ENCODE assay signal across 8 cellular contexts in the genomic region with DNA sequence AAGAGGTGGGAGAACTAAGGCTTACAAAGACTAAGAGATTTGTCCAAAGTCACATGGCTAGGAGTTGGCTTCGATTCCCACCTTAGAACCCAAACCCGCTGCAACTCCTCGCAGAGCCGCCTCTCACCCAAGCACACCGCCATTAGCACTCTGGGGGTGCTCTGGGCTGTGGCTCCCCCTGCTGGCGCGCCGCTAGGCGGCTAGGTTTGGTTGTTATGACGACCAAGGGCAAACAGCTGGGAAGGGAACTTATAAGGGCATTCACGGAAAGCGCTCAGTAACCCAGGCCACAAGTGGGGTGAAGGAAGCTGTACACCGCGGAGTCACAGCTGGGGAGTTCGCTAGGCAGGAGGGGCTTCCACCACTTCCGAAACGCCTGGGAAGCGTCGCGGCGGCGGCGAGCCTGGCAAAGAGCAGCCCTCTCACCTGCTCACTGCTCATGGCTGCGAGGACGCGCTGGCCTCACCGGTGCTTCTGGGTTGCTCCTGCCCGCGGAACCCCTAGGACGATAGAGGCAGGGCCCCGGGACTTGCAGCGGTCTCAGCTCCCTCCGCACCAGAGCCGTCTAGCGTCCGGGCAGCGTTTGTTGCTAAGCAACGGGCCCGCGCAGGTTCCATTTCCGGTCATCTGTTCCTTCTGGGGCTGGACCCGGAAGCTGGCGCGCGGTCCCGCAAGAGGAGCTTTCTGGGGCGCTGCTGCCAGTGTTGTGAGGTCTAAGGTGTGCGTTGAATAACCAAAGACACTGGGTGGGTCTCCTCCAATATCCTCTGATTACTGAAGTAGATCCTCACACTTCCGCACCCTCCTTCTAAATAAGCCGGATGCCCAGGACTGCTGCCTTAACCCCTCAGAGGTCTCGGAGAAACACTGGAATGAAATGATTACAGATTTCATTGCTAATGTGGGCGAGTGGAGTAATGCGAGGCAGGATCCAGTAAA. TPM values are rescaled to one million over a fixed set of nuclear protein-coding genes. Genes with fewer than 3 reads are reported as not detected.
DNase-seq lines count a peak whose midpoint lies in the region; ATAC-seq and TF ChIP-seq lines count a peak whose summit lies in the region.

A gene (minus strand): TSS at position 567 of the 939 bp plus-strand sequence. CDS start 126 bp downstream, at position 441.

- peak within 1 kb of the TSS; percentile 70 to 71 for H3K27ac Mint-ChIP-seq in natural killer cell treated with Interleukin-12 subunit alpha and Interleukin-12 subunit beta and Interleukin-15 and Interleukin-18, amount 100 ng/mL, for 72 hours

- peak within 1 kb of the TSS; percentile 82 for H3K4me3 ChIP-seq in LNCaP clone FGC (ENCODE audit: low read depth, low read length)
- H3K4me3 ChIP-seq in fibroblast of the aortic adventitia (ENCODE audit: low read depth, low read length), result peak within 1 kb of the TSS; percentile 90

- peak; percentile 94 for DNase-seq in ELF-1 (ENCODE audit: low read depth, low spot score)
- DNase-seq in H4 (ENCODE audit: low spot score), result peak; percentile 86
- DNase-seq in LNCaP clone FGC (ENCODE audit: low read depth), result no peak
- DNase-seq in RPMI8226, result peak; percentile 84
- DNase-seq in activated T-helper 9 cell treated with anti-CD3 and anti-CD28 coated beads, Interleukin-2, amount 50 U/mL, for 16 hours (ENCODE audit: low read depth), result peak; percentile 81
- peak; percentile 86 for DNase-seq in fibroblast of the aortic adventitia (ENCODE audit: low read depth)
- DNase-seq in natural killer cell treated with Interleukin-12 subunit alpha and Interleukin-12 subunit beta and Interleukin-15 and Interleukin-18, amount 100 ng/mL, for 72 hours (ENCODE audit: low spot score), result peak; percentile 92
- peak; percentile 86 for DNase-seq in stimulated activated naive CD4-positive, alpha-beta T cell treated with Interleukin-2 at 50 U/mL for 16 hours (lab: John Stamatoyannopoulos, UW)

- peak; percentile 96 to 97 for ATAC-seq in natural killer cell treated with Interleukin-12 subunit alpha and Interleukin-12 subunit beta and Interleukin-15 and Interleukin-18, amount 100 ng/mL, for 72 hours

- peak within 1 kb of the TSS; percentile 87 for H3K4me3 Mint-ChIP-seq in natural killer cell treated with Interleukin-12 subunit alpha and Interleukin-12 subunit beta and Interleukin-15 and Interleukin-18, amount 100 ng/mL, for 72 hours

- H3K9me3 Mint-ChIP-seq in natural killer cell treated with Interleukin-12 subunit alpha and Interleukin-12 subunit beta and Interleukin-15 and Interleukin-18, amount 100 ng/mL, for 72 hours, result no peaks in the 10 kb centered on the region

- peaks cover 0 to 22% of the 10 kb centered on the region in 2 donors for H3K27me3 Mint-ChIP-seq in natural killer cell treated with Interleukin-12 subunit alpha and Interleukin-12 subunit beta and Interleukin-15 and Interleukin-18, amount 100 ng/mL, for 72 hours

- peaks cover 6 to 10% of the 10 kb centered on the region in 2 donors for H3K4me1 Mint-ChIP-seq in natural killer cell treated with Interleukin-12 subunit alpha and Interleukin-12 subunit beta and Interleukin-15 and Interleukin-18, amount 100 ng/mL, for 72 hours (ENCODE audit: low read depth in 2 of 2)

- peak; percentile 66 for TF ChIP-seq CTCF in LNCaP clone FGC (IDR thresholded peaks at IDR 0.05; ENCODE audit: control insufficient read depth, extremely low read depth, insufficient read depth)
- peak; percentile 98 for TF ChIP-seq CTCF in fibroblast of the aortic adventitia (IDR thresholded peaks at IDR 0.05; ENCODE audit: insufficient read depth, low read length)

- no peaks in the 10 kb centered on the region for H3K36me3 Mint-ChIP-seq in natural killer cell treated with Interleukin-12 subunit alpha and Interleukin-12 subunit beta and Interleukin-15 and Interleukin-18, amount 100 ng/mL, for 72 hours

RNA-seq across cellular contexts. Expression of the gene that starts here (rescaled TPM):
- total RNA-seq in H4 (2014; rRNA removed; shearing (Covaris generic)), result 0.02 and 0.50 TPM in 2 replicates
- 2.6 and 2.7 TPM in 2 replicates for total RNA-seq in fibroblast of the aortic adventitia (ENCODE audit: low replicate concordance)
- total RNA-seq in natural killer cell treated with Interleukin-12 subunit alpha and Interleukin-12 subunit beta and Interleukin-15 and Interleukin-18, amount 100 ng/mL, for 72 hours, result under 1 TPM; 0.02 to 0.11 TPM

Comparison
In these comparisons a context has a peak if more than half of its experiments do, and no peak if none do; other contexts are left out.
1. Peak in DNase-seq in H4; RNA of the gene not detected or under 1 TPM.
2. Peak in DNase-seq and ATAC-seq in natural killer cell treated with Interleukin-12 subunit alpha and Interleukin-12 subunit beta and Interleukin-15 and Interleukin-18, amount 100 ng/mL, for 72 hours; RNA of the gene not detected or under 1 TPM.